In genomic region chr6:144286503-144287393, GRCh38 we compare ENCODE assay signal across 8 cellular contexts. TPM values are rescaled to one million over a fixed set of nuclear protein-coding genes. Genes with fewer than 3 reads are reported as not detected.
DNase-seq lines count a peak whose midpoint lies in the region; ATAC-seq and TF ChIP-seq lines count a peak whose summit lies in the region.

No MANE protein-coding gene starts in this region.

- H3K36me3 ChIP-seq in CD4-positive, CD25-positive, alpha-beta regulatory T cell (ENCODE audit: control insufficient read depth, insufficient read depth, low read length): no peaks in the 10 kb centered on the region

- peaks cover 5% of the 10 kb centered on the region for H3K27me3 ChIP-seq in CD4-positive, CD25-positive, alpha-beta regulatory T cell (ENCODE audit: control insufficient read depth, insufficient read depth, low read length)

- intact Hi-C loops in activated CD4-positive, alpha-beta memory T cell treated with anti-CD3 and anti-CD28 coated beads for 36 hours (cut with micrococcal nuclease): loop anchor here (2.0 to 5.0 kb wide), 4 partner anchors 24 to 181 kb away; no protein-coding TSS in a partner anchor

- H3K4me3 Mint-ChIP-seq in CD4-positive, CD25-positive, alpha-beta regulatory T cell: peak overlapping the region; percentile 94 to 99 (median 96)
- H3K4me3 Mint-ChIP-seq in activated CD4-positive, alpha-beta memory T cell treated with anti-CD3 and anti-CD28 coated beads for 36 hours: peak overlapping the region; percentile 90
- H3K4me3 Mint-ChIP-seq in naive B cell: peak overlapping the region; percentile 92 to 99 (median 96)

- peaks cover 30% of the 10 kb centered on the region for H3K4me1 ChIP-seq in CD4-positive, CD25-positive, alpha-beta regulatory T cell (ENCODE audit: control insufficient read depth, insufficient read depth, low read length, poor library complexity, severe bottlenecking)

- H3K4me3 ChIP-seq in CD4-positive, CD25-positive, alpha-beta regulatory T cell (ENCODE audit: low read depth, low read length): peak overlapping the region; percentile 77
- H3K4me3 ChIP-seq in fibroblast of pulmonary artery (replicated peaks; ENCODE audit: low read depth, low read length): peak overlapping the region; percentile 94

- POLR2A ChIA-PET in activated CD4-positive, alpha-beta memory T cell treated with anti-CD3 and anti-CD28 coated beads for 36 hours (lab: Charles Lee): interaction anchor here (0.9 to 1.1 kb wide), 2 partner anchors 19 to 221 kb away, joined by 3 read pairs; no protein-coding TSS in a partner anchor

- CTCF ChIA-PET in activated CD4-positive, alpha-beta memory T cell treated with anti-CD3 and anti-CD28 coated beads for 36 hours (lab: Charles Lee): interaction anchor here (1.3 to 1.8 kb wide), 3 partner anchors 11 to 195 kb away, joined by 6 read pairs; no protein-coding TSS in a partner anchor

- H3K27ac Mint-ChIP-seq in CD4-positive, CD25-positive, alpha-beta regulatory T cell: peak overlapping the region in 1 of 3 donors; percentile 17
- no peak overlapping the region for H3K27ac Mint-ChIP-seq in activated CD4-positive, alpha-beta memory T cell treated with anti-CD3 and anti-CD28 coated beads for 36 hours
- peak overlapping the region in 4 of 6 donors; percentile 36 to 63 (median 56) for H3K27ac Mint-ChIP-seq in naive B cell

- peaks cover 5 to 21% (median 15%) of the 10 kb centered on the region in 4 donors for H3K4me1 Mint-ChIP-seq in CD4-positive, CD25-positive, alpha-beta regulatory T cell
- H3K4me1 Mint-ChIP-seq in activated CD4-positive, alpha-beta memory T cell treated with anti-CD3 and anti-CD28 coated beads for 36 hours (ENCODE audit: low read depth): peaks cover 16% of the 10 kb centered on the region
- H3K4me1 Mint-ChIP-seq in naive B cell: peaks cover 19 to 34% (median 24%) of the 10 kb centered on the region in 3 donors

- no peak for TF ChIP-seq CTCF in fibroblast of pulmonary artery (IDR thresholded peaks at IDR 0.05; ENCODE audit: low read length, missing control alignments)

- ATAC-seq in CD4-positive, CD25-positive, alpha-beta regulatory T cell (ENCODE audit: low read depth in 2 of 2): no peak
- ATAC-seq in naive B cell (ENCODE audit: low read depth in 2 of 2) (no peak), GM21717 (IDR thresholded peaks at IDR 0.05; ENCODE audit: unreplicated experiment) (no peak), HG02763 (IDR thresholded peaks at IDR 0.05; ENCODE audit: unreplicated experiment) (no peak)

- no peaks in the 10 kb centered on the region for H3K9me3 ChIP-seq in CD4-positive, CD25-positive, alpha-beta regulatory T cell (ENCODE audit: control insufficient read depth in 2 of 2, low read length in 2 of 2)

- H3K36me3 Mint-ChIP-seq in CD4-positive, CD25-positive, alpha-beta regulatory T cell: no peaks in the 10 kb centered on the region
- no peaks in the 10 kb centered on the region for H3K36me3 Mint-ChIP-seq in activated CD4-positive, alpha-beta memory T cell treated with anti-CD3 and anti-CD28 coated beads for 36 hours
- H3K36me3 Mint-ChIP-seq in naive B cell: peaks cover 0 to 4% of the 10 kb centered on the region in 2 donors

- peaks cover 18% of the 10 kb centered on the region for H3K27me3 Mint-ChIP-seq in CD4-positive, CD25-positive, alpha-beta regulatory T cell
- H3K27me3 Mint-ChIP-seq in activated CD4-positive, alpha-beta memory T cell treated with anti-CD3 and anti-CD28 coated beads for 36 hours: peaks cover 10% of the 10 kb centered on the region
- peaks cover 0 to 21% (median 12%) of the 10 kb centered on the region in 3 donors for H3K27me3 Mint-ChIP-seq in naive B cell

- H3K9me3 Mint-ChIP-seq in CD4-positive, CD25-positive, alpha-beta regulatory T cell: no peaks in the 10 kb centered on the region
- H3K9me3 Mint-ChIP-seq in activated CD4-positive, alpha-beta memory T cell treated with anti-CD3 and anti-CD28 coated beads for 36 hours: no peaks in the 10 kb centered on the region
- H3K9me3 Mint-ChIP-seq in naive B cell: no peaks in the 10 kb centered on the region

- DNase-seq in CD4-positive, CD25-positive, alpha-beta regulatory T cell: peak in 1 of 3 donors; percentile 26
- DNase-seq in HT-29 (ENCODE audit: low spot score): peak; percentile 86
- DNase-seq in activated CD4-positive, alpha-beta memory T cell treated with anti-CD3 and anti-CD28 coated beads for 36 hours: peak; percentile 42
- DNase-seq in fibroblast of pulmonary artery (ENCODE audit: low read depth): peak; percentile 92
- peak; percentile 10 for DNase-seq in naive B cell
- no peak for DNase-seq in RPMI8226

- no peak overlapping the region for H3K27ac ChIP-seq in CD4-positive, CD25-positive, alpha-beta regulatory T cell (ENCODE audit: insufficient read depth, low read length, poor library complexity, severe bottlenecking)

RNA-seq across cellular contexts. Expression of gene UTRN, which starts 1.6 kb away (rescaled TPM):
- total RNA-seq in CD4-positive, CD25-positive, alpha-beta regulatory T cell: 297 TPM
- 10 to 100 TPM; 34.9 to 44.4 (median 37.0) TPM for polyA plus RNA-seq in CD4-positive, CD25-positive, alpha-beta regulatory T cell
- total RNA-seq in HT-29 (2014; rRNA removed; shearing (Covaris generic)): 23.6 and 25.7 TPM in 2 replicates
- total RNA-seq in activated CD4-positive, alpha-beta memory T cell treated with anti-CD3 and anti-CD28 coated beads for 36 hours: 10 to 100 TPM; 37.8 to 38.1 TPM
- 100 to 1,000 TPM in 1 of 6 donors, 10 to 100 TPM in 5; 27.7 to 160 (median 73.1) TPM for polyA plus RNA-seq in naive B cell (ENCODE audit: low read depth in 6 of 6)
